19 cellular contexts compared by ENCODE assay signal in genomic region chr7:51142741-51143390, GRCh38.
DNase-seq lines count a peak whose midpoint lies in the region; ATAC-seq, FAIRE-seq and TF ChIP-seq lines count a peak whose summit lies in the region.
"Had no signal": no experiment of that assay in that cellular context is flagged by ENCODE, and none has a peak within 500 bp of the region (broad histone marks: within the 10 kb centered on the region; RNA-seq: fewer than 3 reads in every experiment).

No MANE protein-coding gene starts in this region.

- POLR2A ChIA-PET in WTC11 (lab: Charles Lee), result interaction anchor here (0.6 kb wide), 1 partner anchor 184 kb away, joined by 4 read pairs; no protein-coding TSS in a partner anchor

- no TSS peak for BruUV-seq in Calu3 (replicated peaks; lab: Mats Ljungman, UMichigan)

- no peak for ATAC-seq in WTC11
- no peak for ATAC-seq in HG02938 (IDR thresholded peaks at IDR 0.05; ENCODE audit: unreplicated experiment)
- ATAC-seq: Panc1, Right ventricle myocardium inferior had no signal

- peak; percentile 67 for FAIRE-seq in urothelium cell line (lab: Jason Lieb, UNC)
- FAIRE-seq: GM12891 had no signal

- no peak for TF ChIP-seq EP300 in transverse colon (IDR thresholded peaks at IDR 0.05; ENCODE audit: low read depth)

- H3K27ac Mint-ChIP-seq in WTC11 (peak overlapping the region; percentile 81; the same call in 1 of the 2 replicates), mesothelial cell of epicardium (peak overlapping the region; percentile 5), Calu3 (ENCODE audit: unreplicated experiment) (no peak overlapping the region)

- intact Hi-C loops in transverse colon (cut with DNase I; ENCODE audit: low total_unique reads) (loop anchor here (5.0 kb wide), 1 partner anchor 676 kb away; no protein-coding TSS in a partner anchor), Calu3 (cut with micrococcal nuclease; ENCODE audit: unreplicated experiment) (loop anchor here (5.0 kb wide), 3 partner anchors 161 to 691 kb away; partner anchors contain the start of gene FIGNL1)

- no peak for TF ChIP-seq POLR2A in transverse colon (IDR thresholded peaks at IDR 0.05)

- DNase-seq in NCI-H1694 treated with DMSO at 0.1 percent for 48 hours (lab: John Stamatoyannopoulos, UW), result peak; percentile 28
- DNase-seq in NCI-H1694 (lab: John Stamatoyannopoulos, UW), result no peak
- no peak for DNase-seq in WTC11 (ENCODE audit: low spot score)
- DNase-seq in mesothelial cell of epicardium (ENCODE audit: low spot score in 2 of 2, unreplicated experiment in 2 of 2), result no peak
- DNase-seq in urothelium cell line (ENCODE audit: low spot score), result no peak
- no peak for DNase-seq in transverse colon
- DNase-seq in Calu3, result no peak
- DNase-seq: BE2C, GF-D8, GM23248, MG63, NCI-H1092, NCI-H146, NCI-H524 treated with DMSO at 0.1 percent for 48 hours had no signal

- in situ Hi-C loops in transverse colon (cut with MboI; ENCODE audit: low pct_ligation_motif_present in 1 of 4, low pct_unique_long_range_greater_than_20kb in 1 of 4, low sequenced_read_pairs in 3 of 4), result loop anchor here in 1 of 4 donors (25.0 kb wide), 1 partner anchor 681 kb away; the partner anchor contains the start of gene FIGNL1

- no peaks in the 10 kb centered on the region for H3K36me3 ChIP-seq in transverse colon
- H3K36me3 ChIP-seq: BE2C, MG63 had no signal

- WGBS in transverse colon (ENCODE audit: low coverage in 1 of 2), 2 donors, result 53 to 81% methylated on average over 4 to 6 of the region's 6 CpGs

- H3K27me3 Mint-ChIP-seq in WTC11 (ENCODE audit: low read depth) (no peaks in the 10 kb centered on the region), mesothelial cell of epicardium (ENCODE audit: low read depth) (peaks cover 9% of the 10 kb centered on the region), Calu3 (ENCODE audit: unreplicated experiment) (no peaks in the 10 kb centered on the region)

- H3K4me3 ChIP-seq in transverse colon, result no peak overlapping the region
- H3K4me3 ChIP-seq: GM23248, MG63 had no signal

- peaks cover 0 to 4% (median 0%) of the 10 kb centered on the region in 4 donors for H3K4me1 ChIP-seq in transverse colon
- H3K4me1 ChIP-seq: BE2C had no signal

- peaks cover 3 to 10% of the 10 kb centered on the region in 2 donors for H3K9me3 ChIP-seq in transverse colon
- H3K9me3 ChIP-seq: BE2C, MG63 had no signal

- peaks cover 22% of the 10 kb centered on the region for H3K36me3 Mint-ChIP-seq in WTC11
- H3K36me3 Mint-ChIP-seq in mesothelial cell of epicardium, result no peaks in the 10 kb centered on the region
- H3K36me3 Mint-ChIP-seq in Calu3 (ENCODE audit: insufficient read depth, unreplicated experiment), result peaks cover 13% of the 10 kb centered on the region

- H3K9me3 Mint-ChIP-seq in WTC11, result peaks cover 9% of the 10 kb centered on the region
- peaks cover 7% of the 10 kb centered on the region for H3K9me3 Mint-ChIP-seq in mesothelial cell of epicardium
- peaks cover 3% of the 10 kb centered on the region for H3K9me3 Mint-ChIP-seq in Calu3 (ENCODE audit: low read depth, unreplicated experiment)

- H3K27me3 ChIP-seq in transverse colon, result no peaks in the 10 kb centered on the region

- peaks cover 39% of the 10 kb centered on the region for H3K4me1 Mint-ChIP-seq in WTC11
- peaks cover 6% of the 10 kb centered on the region for H3K4me1 Mint-ChIP-seq in mesothelial cell of epicardium
- H3K4me1 Mint-ChIP-seq in Calu3 (ENCODE audit: low read depth, unreplicated experiment), result peaks cover 41% of the 10 kb centered on the region

- no peak overlapping the region for H3K27ac ChIP-seq in transverse colon
- H3K27ac ChIP-seq: 22Rv1, GM23248 had no signal

- CTCF ChIA-PET in WTC11 (lab: Charles Lee) (interaction anchor here (1.0 to 4.0 kb wide), 9 partner anchors 9 to 231 kb away, joined by 3 to 37 read pairs (median 6); no protein-coding TSS in a partner anchor), Calu3 (lab: Charles Lee) (interaction anchor here (1.4 kb wide), 1 partner anchor 18 kb away, joined by 4 read pairs; no protein-coding TSS in a partner anchor)

- TF ChIP-seq CTCF in WTC11 (IDR thresholded peaks at IDR 0.05), result no peak
- no peak for TF ChIP-seq CTCF in mesothelial cell of epicardium (IDR thresholded peaks at IDR 0.05; ENCODE audit: unreplicated experiment)
- no peak for TF ChIP-seq CTCF in transverse colon (IDR thresholded peaks at IDR 0.05)
- TF ChIP-seq CTCF in Calu3 (IDR thresholded peaks at IDR 0.05; ENCODE audit: unreplicated experiment), result no peak

- H3K4me3 Mint-ChIP-seq in WTC11 (no peak overlapping the region), mesothelial cell of epicardium (no peak overlapping the region), Calu3 (ENCODE audit: low read depth, unreplicated experiment) (no peak overlapping the region)

TF ChIP-seq in WTC11, 78 proteins besides CTCF, POLR2A, EP300 and RAD21 (continues in another document):
- TF ChIP-seq ERG (CRISPR knock-in tag; IDR thresholded peaks at IDR 0.05) (no peak), ATF2 (CRISPR knock-in tag; IDR thresholded peaks at IDR 0.05; ENCODE audit: borderline replicate concordance, low read depth) (no peak), ZNF671 (CRISPR knock-in tag; IDR thresholded peaks at IDR 0.05) (no peak), OVOL2 (CRISPR knock-in tag; IDR thresholded peaks at IDR 0.05; ENCODE audit: borderline replicate concordance) (no peak), SP1 (CRISPR knock-in tag; conservative IDR thresholded peaks at IDR 0.05) (no peak), PRDM15 (CRISPR knock-in tag; IDR thresholded peaks at IDR 0.05) (no peak), MAX (CRISPR knock-in tag; IDR thresholded peaks at IDR 0.05) (no peak), ZBTB43 (CRISPR knock-in tag; IDR thresholded peaks at IDR 0.05) (no peak), TP53 (CRISPR knock-in tag; IDR thresholded peaks at IDR 0.05) (no peak)
